Comparison of ENCODE assay signal across 1 cellular context in genomic region chr11:128582496-128583366, GRCh38.
TF ChIP-seq lines count a peak whose summit lies in the region.

No MANE protein-coding gene starts in this region.

TF ChIP-seq in HEK293, 187 proteins besides CTCF, POLR2A, EP300 and RAD21 (continued from another document):
- peak; percentile 34; the same call in 1 of the 2 replicates for TF ChIP-seq PRDM10 (tag by site-specific recombination; IDR thresholded peaks at IDR 0.05)
- peak; percentile 31; the same call in 1 of the 2 replicates for TF ChIP-seq TRIM28 (IDR thresholded peaks at IDR 0.05; ENCODE audit: borderline replicate concordance, low read length)
- TF ChIP-seq ZNF629 (tag by site-specific recombination; IDR thresholded peaks at IDR 0.05) = 0 out of 2 replicates have a peak, but pooled peaks have one; percentile 30
- no peak for TF ChIP-seq ZNF76 (tag by site-specific recombination; IDR thresholded peaks at IDR 0.05; ENCODE audit: borderline replicate concordance, low read depth)
- TF ChIP-seq ZNF639 (tag by site-specific recombination; IDR thresholded peaks at IDR 0.05) = no peak
TF ChIP-seq in HEK293: peak in this region for 9.
